Comparison of ENCODE assay signal across 8 cellular contexts in genomic region chr9:109817146-109817845, GRCh38. TPM values are rescaled to one million over a fixed set of nuclear protein-coding genes. Genes with fewer than 3 reads are reported as not detected.
DNase-seq lines count a peak whose midpoint lies in the region; ATAC-seq and TF ChIP-seq lines count a peak whose summit lies in the region.

No MANE protein-coding gene starts in this region.

- dilution Hi-C loops in mammary epithelial cell (cut with HindIII; ENCODE audit: low sequenced_read_pairs), result no loop called here

- peaks cover 13% of the 10 kb centered on the region for H3K79me2 ChIP-seq in mammary epithelial cell (ENCODE audit: insufficient read depth, low read length)

- no peaks in the 10 kb centered on the region for H4K20me1 ChIP-seq in mammary epithelial cell (ENCODE audit: insufficient read depth, low read length)

- H3K4me3 ChIP-seq in HUES64 (ENCODE audit: low read length) (no peak overlapping the region), mammary epithelial cell (replicated peaks in 1 of 3; ENCODE audit: insufficient read depth in 1 of 3, low read depth in 2 of 3, low read length in 3 of 3) (no peak overlapping the region), transverse colon (no peak overlapping the region)

- H2AFZ ChIP-seq in mammary epithelial cell (ENCODE audit: low read depth, low read length), result no peak overlapping the region

- TF ChIP-seq CTCF in mammary epithelial cell (conservative IDR thresholded peaks at IDR 0.05 in 1 of 2, IDR thresholded peaks at IDR 0.05 in 1 of 2; ENCODE audit: extremely low read depth in 1 of 2, insufficient read depth in 1 of 2, low read depth in 1 of 2, low read length in 2 of 2), result no peak
- TF ChIP-seq CTCF in transverse colon (IDR thresholded peaks at IDR 0.05), result no peak

- CTCF ChIA-PET in mammary epithelial cell (lab: Charles Lee; ENCODE audit: low non-redundant PET), result interaction anchor here (0.6 to 0.7 kb wide), 3 partner anchors 13 to 253 kb away, joined by 3 to 5 read pairs (median 4); no protein-coding TSS in a partner anchor

- peak overlapping the region; percentile 4; the same call in 1 of the 2 replicates for H3K9ac ChIP-seq in HUES64 (ENCODE audit: low read depth, low read length)
- peak overlapping the region; percentile 8 for H3K9ac ChIP-seq in mammary epithelial cell (ENCODE audit: insufficient read depth, low read length)

- H3K4me1 ChIP-seq in HUES64 (ENCODE audit: insufficient read depth, low read length), result peaks cover 25% of the 10 kb centered on the region
- H3K4me1 ChIP-seq in mammary epithelial cell (ENCODE audit: insufficient read depth, low read length), result peaks cover 37% of the 10 kb centered on the region
- peaks cover 0 to 4% (median 0%) of the 10 kb centered on the region in 4 donors for H3K4me1 ChIP-seq in transverse colon

- no peak for TF ChIP-seq POLR2A in transverse colon (IDR thresholded peaks at IDR 0.05)

- TSS peak; percentile 64 for BruUV-seq in mammary epithelial cell (replicated peaks; lab: Mats Ljungman, UMichigan)

- peak overlapping the region; percentile 57 for H3K4me2 ChIP-seq in mammary epithelial cell (ENCODE audit: insufficient read depth, low read depth, low read length)

- DNase-seq in mammary epithelial cell (peak; percentile 69), kidney tubule cell (ENCODE audit: low spot score) (peak; percentile 72), transverse colon (no peak), AG08396 (ENCODE audit: low spot score) (no peak), hippocampal formation (lab: John Stamatoyannopoulos, UW) (no peak), NCI-H2107 treated with DMSO at 0.1 percent for 48 hours (lab: John Stamatoyannopoulos, UW; ENCODE audit: unreplicated experiment) (no peak)

- no peak for TF ChIP-seq EP300 in transverse colon (IDR thresholded peaks at IDR 0.05; ENCODE audit: low read depth)

- H3K36me3 ChIP-seq in HUES64 (ENCODE audit: insufficient read depth, low read length), result no peaks in the 10 kb centered on the region
- no peaks in the 10 kb centered on the region for H3K36me3 ChIP-seq in mammary epithelial cell (ENCODE audit: insufficient read depth, low read length)
- no peaks in the 10 kb centered on the region for H3K36me3 ChIP-seq in transverse colon

- no peaks in the 10 kb centered on the region for H3K27me3 ChIP-seq in HUES64 (ENCODE audit: insufficient read depth, low read length)
- H3K27me3 ChIP-seq in mammary epithelial cell (ENCODE audit: insufficient read depth, low read length), result no peaks in the 10 kb centered on the region
- no peaks in the 10 kb centered on the region for H3K27me3 ChIP-seq in transverse colon

- 81% methylated on average over 6 of the region's 6 CpGs for WGBS in HUES64
- 39% methylated on average over 6 of the region's 6 CpGs for WGBS in mammary epithelial cell (ENCODE audit: low coverage, missing lambda C conversion rate)
- 46 to 54% methylated on average over 4 to 6 of the region's 6 CpGs for WGBS in transverse colon (ENCODE audit: low coverage in 1 of 2), 2 donors

- no peaks in the 10 kb centered on the region for H3K9me3 ChIP-seq in HUES64 (ENCODE audit: insufficient read depth, low read depth, low read length)
- no peaks in the 10 kb centered on the region for H3K9me3 ChIP-seq in mammary epithelial cell (replicated peaks; ENCODE audit: insufficient read depth, low read length)
- H3K9me3 ChIP-seq in transverse colon, result no peaks in the 10 kb centered on the region

- no peak overlapping the region for H3K27ac ChIP-seq in HUES64 (ENCODE audit: low read depth, low read length)
- H3K27ac ChIP-seq in mammary epithelial cell (ENCODE audit: insufficient read depth, low read depth, low read length), result peak overlapping the region; percentile 58
- H3K27ac ChIP-seq in transverse colon, result peak overlapping the region in 3 of 4 donors; percentile 5 to 16 (median 9)

- intact Hi-C loops in mammary epithelial cell (cut with micrococcal nuclease), result loop anchor here (1.0 to 5.0 kb wide), 8 partner anchors 50 to 375 kb away; no protein-coding TSS in a partner anchor
- intact Hi-C loops in transverse colon (cut with DNase I; ENCODE audit: low total_unique reads), result loop anchor here (5.0 kb wide), 1 partner anchor 245 kb away; no protein-coding TSS in a partner anchor

- no peak for ATAC-seq in GM21723 (IDR thresholded peaks at IDR 0.05; ENCODE audit: unreplicated experiment)

- in situ Hi-C loops in mammary epithelial cell (cut with MboI; ENCODE audit: low sequenced_read_pairs in 2 of 2), result loop anchor here in 1 of 2 donors (5.0 kb wide), 1 partner anchor 245 kb away; no protein-coding TSS in a partner anchor
- in situ Hi-C loops in transverse colon (cut with MboI; ENCODE audit: low pct_ligation_motif_present in 1 of 4, low pct_unique_long_range_greater_than_20kb in 1 of 4, low sequenced_read_pairs in 3 of 4), result loop anchor here in 3 of 4 donors (5.0 to 25.0 kb wide), 3 partner anchors 230 to 242 kb away; no protein-coding TSS in a partner anchor

RNA-seq across cellular contexts. Expression of gene PALM2AKAP2, which starts 37.3 kb away (rescaled TPM):
- polyA plus RNA-seq in HUES64 (2013, experiment 1 of 2), result 4.3 TPM
- 6.6 TPM for polyA plus RNA-seq in HUES64 (2013, experiment 2 of 2)
- total RNA-seq in mammary epithelial cell, result 10 to 100 TPM; 22.3 to 49.0 TPM
- polyA plus RNA-seq in mammary epithelial cell, result 3.7 TPM
- polyA minus RNA-seq in mammary epithelial cell, result 28.5 TPM
- total RNA-seq in transverse colon, result under 1 TPM in 3 of 4 donors, not detected in 1; 0.37 to 0.64 (median 0.55) TPM

Comparison
In these comparisons a context has a peak if more than half of its experiments do, and no peak if none do; other contexts are left out.
1. DNase-seq: peak in mammary epithelial cell (single experiment) and kidney tubule cell (single experiment); none in transverse colon (single experiment), AG08396 (single experiment), hippocampal formation (0 of 2) and NCI-H2107 treated with DMSO at 0.1 percent for 48 hours (single experiment).
2. RNA of gene PALM2AKAP2, which starts 37.3 kb away (total RNA-seq): 22.3 to 49.0 TPM in mammary epithelial cell; 0.37 to 0.64 TPM in transverse colon; every median in the first group is over 10 times any median in the second.